16 cellular contexts compared by ENCODE assay signal in the genomic region with DNA sequence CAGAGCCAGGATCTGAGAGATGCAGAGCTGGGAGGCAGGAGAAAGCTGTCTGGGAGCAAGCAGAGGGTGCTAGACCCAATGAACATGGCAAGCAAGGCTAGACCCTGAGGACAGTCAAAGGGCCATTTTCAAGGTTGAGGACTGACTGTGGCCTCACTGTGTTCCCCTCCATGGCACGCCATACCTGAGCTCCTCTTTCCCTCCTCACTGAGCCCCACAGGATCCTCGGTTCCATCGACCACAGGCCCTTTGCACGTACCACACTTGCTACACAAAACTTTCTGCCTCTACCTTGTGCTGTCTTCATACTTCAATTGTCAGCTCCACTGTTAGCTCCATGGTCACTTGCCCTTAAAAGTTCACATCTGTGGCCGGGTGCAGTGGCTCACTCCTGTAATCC. TPM values are rescaled to one million over a fixed set of nuclear protein-coding genes. Genes with fewer than 3 reads are reported as not detected.
DNase-seq lines count a peak whose midpoint lies in the region; TF ChIP-seq lines count a peak whose summit lies in the region.
"Had no signal": no experiment of that assay in that cellular context is flagged by ENCODE, and none has a peak within 500 bp of the region (broad histone marks: within the 10 kb centered on the region; RNA-seq: fewer than 3 reads in every experiment).

No MANE protein-coding gene starts in this region.

- no peaks in the 10 kb centered on the region for H3K9me3 Mint-ChIP-seq in Caco-2 (ENCODE audit: unreplicated experiment)
- no peaks in the 10 kb centered on the region for H3K9me3 Mint-ChIP-seq in endodermal cell
- no peaks in the 10 kb centered on the region for H3K9me3 Mint-ChIP-seq in osteocyte (ENCODE audit: unreplicated experiment)
- H3K9me3 Mint-ChIP-seq: CD8-positive, alpha-beta T cell; IgD-negative memory B cell had no signal

- TF ChIP-seq POLR2A in uterus (IDR thresholded peaks at IDR 0.05), result no peak

- peak overlapping the region; percentile 40 for H3K27ac ChIP-seq in KOPT-K1 (ENCODE audit: low read depth, low read length, poor library complexity, severe bottlenecking)
- no peak overlapping the region for H3K27ac ChIP-seq in endodermal cell (ENCODE audit: low read depth, low read length)
- no peak overlapping the region for H3K27ac ChIP-seq in coronary artery
- no peak overlapping the region for H3K27ac ChIP-seq in uterus
- H3K27ac ChIP-seq: BLaER1 treated with 17β-estradiol and CSF1 and Interleukin-3, amounts not matched to agents 10 nM and 100 nM; GM23248 had no signal

- no peak overlapping the region for H3K9ac ChIP-seq in endodermal cell (ENCODE audit: extremely low read depth, low read length, poor library complexity, severe bottlenecking)
- H3K9ac ChIP-seq: BLaER1 treated with 17β-estradiol and CSF1 and Interleukin-3, amounts not matched to agents 10 nM and 100 nM; GM23248 had no signal

- H3K27me3 Mint-ChIP-seq in Caco-2 (ENCODE audit: insufficient read depth, unreplicated experiment) (no peaks in the 10 kb centered on the region), endodermal cell (ENCODE audit: insufficient read depth) (no peaks in the 10 kb centered on the region), osteocyte (ENCODE audit: unreplicated experiment) (no peaks in the 10 kb centered on the region)
- H3K27me3 Mint-ChIP-seq: IgD-negative memory B cell had no signal

- CTCF ChIA-PET in Caco-2 (lab: Charles Lee), result no interaction called here

- no peak for TF ChIP-seq CTCF in Caco-2 (IDR thresholded peaks at IDR 0.05; ENCODE audit: insufficient read depth in 1 of 2, low read depth in 1 of 2, low read length in 1 of 2, severe bottlenecking in 1 of 2, unreplicated experiment in 1 of 2)
- TF ChIP-seq CTCF in endodermal cell (conservative IDR thresholded peaks at IDR 0.05), result no peak
- no peak for TF ChIP-seq CTCF in osteocyte (IDR thresholded peaks at IDR 0.05)
- no peak for TF ChIP-seq CTCF in coronary artery (IDR thresholded peaks at IDR 0.05)
- no peak for TF ChIP-seq CTCF in uterus (IDR thresholded peaks at IDR 0.05)

- BruUV-seq in Caco-2 (replicated peaks; lab: Mats Ljungman, UMichigan), result no TSS peak

- no peaks in the 10 kb centered on the region for H3K4me1 Mint-ChIP-seq in Caco-2 (ENCODE audit: low read depth, unreplicated experiment)
- no peaks in the 10 kb centered on the region for H3K4me1 Mint-ChIP-seq in endodermal cell
- H3K4me1 Mint-ChIP-seq in osteocyte (ENCODE audit: unreplicated experiment), result no peaks in the 10 kb centered on the region
- H3K4me1 Mint-ChIP-seq: IgD-negative memory B cell had no signal

- DNase-seq in Caco-2, result no peak
- DNase-seq in endodermal cell, result peak; percentile 21
- peak; percentile 64 for DNase-seq in osteocyte (ENCODE audit: extremely low spot score, unreplicated experiment)
- DNase-seq in coronary artery (ENCODE audit: low spot score), result no peak
- no peak for DNase-seq in uterus
- no peak for DNase-seq in epidermal melanocyte (ENCODE audit: insufficient read length, low spot score)
- DNase-seq in HCEC 1CT, result no peak
- DNase-seq: 8988T; CD8-positive, alpha-beta T cell; DMS 273 treated with DMSO at 0.1 percent for 48 hours; DMS53; GDM1; GM23248 had no signal

- H3K4me3 Mint-ChIP-seq in Caco-2 (ENCODE audit: unreplicated experiment) (no peak overlapping the region), endodermal cell (no peak overlapping the region), osteocyte (ENCODE audit: unreplicated experiment) (no peak overlapping the region)
- H3K4me3 Mint-ChIP-seq: CD8-positive, alpha-beta T cell had no signal

- POLR2A ChIA-PET in Caco-2 (lab: Charles Lee), result no interaction called here

- H3K4me3 ChIP-seq in Caco-2 (ENCODE audit: low read depth, low read length) (no peak overlapping the region), endodermal cell (ENCODE audit: low read length) (no peak overlapping the region), coronary artery (no peak overlapping the region), uterus (no peak overlapping the region)
- H3K4me3 ChIP-seq: BLaER1 treated with 17β-estradiol and CSF1 and Interleukin-3, amounts not matched to agents 10 nM and 100 nM; GM23248 had no signal

- intact Hi-C loops in Caco-2 (cut with micrococcal nuclease; ENCODE audit: unreplicated experiment) (no loop called here), uterus (cut with DNase I; ENCODE audit: low total_unique reads) (no loop called here)

- H3K36me3 ChIP-seq in Caco-2 (ENCODE audit: control insufficient read depth, insufficient read depth, low read length) (no peaks in the 10 kb centered on the region; the same call in 1 of the 2 replicates), KOPT-K1 (ENCODE audit: insufficient read depth, low read length) (peaks cover 15% of the 10 kb centered on the region), endodermal cell (ENCODE audit: control insufficient read depth, insufficient read depth, low read length) (peaks cover 24% of the 10 kb centered on the region), uterus (no peaks in the 10 kb centered on the region)

- H3K9me3 ChIP-seq in Caco-2, result no peaks in the 10 kb centered on the region
- H3K9me3 ChIP-seq in KOPT-K1 (ENCODE audit: insufficient read depth, low read length, poor library complexity, severe bottlenecking), result no peaks in the 10 kb centered on the region
- peaks cover 6% of the 10 kb centered on the region for H3K9me3 ChIP-seq in endodermal cell (ENCODE audit: control insufficient read depth, low read length)
- no peaks in the 10 kb centered on the region for H3K9me3 ChIP-seq in uterus
- H3K9me3 ChIP-seq: BLaER1 treated with 17β-estradiol and CSF1 and Interleukin-3, amounts not matched to agents 10 nM and 100 nM had no signal

- no peaks in the 10 kb centered on the region for H3K4me1 ChIP-seq in Caco-2
- no peaks in the 10 kb centered on the region for H3K4me1 ChIP-seq in endodermal cell (ENCODE audit: control insufficient read depth, insufficient read depth, low read length)
- no peaks in the 10 kb centered on the region for H3K4me1 ChIP-seq in uterus

- H3K27me3 ChIP-seq in Caco-2 (replicated peaks; ENCODE audit: control insufficient read depth, insufficient read depth, low read length) (no peaks in the 10 kb centered on the region), endodermal cell (ENCODE audit: control insufficient read depth, insufficient read depth, low read length, poor library complexity, severe bottlenecking) (no peaks in the 10 kb centered on the region), uterus (no peaks in the 10 kb centered on the region)
- H3K27me3 ChIP-seq: BLaER1 treated with 17β-estradiol and CSF1 and Interleukin-3, amounts not matched to agents 10 nM and 100 nM had no signal

- H3K27ac Mint-ChIP-seq in Caco-2 (ENCODE audit: unreplicated experiment) (peak overlapping the region; percentile 34), endodermal cell (no peak overlapping the region), osteocyte (ENCODE audit: unreplicated experiment) (no peak overlapping the region)
- H3K27ac Mint-ChIP-seq: CD8-positive, alpha-beta T cell had no signal

- H3K36me3 Mint-ChIP-seq in Caco-2 (ENCODE audit: insufficient read depth, unreplicated experiment) (peaks cover 20% of the 10 kb centered on the region), endodermal cell (ENCODE audit: low read depth) (peaks cover 58% of the 10 kb centered on the region), osteocyte (ENCODE audit: unreplicated experiment) (no peaks in the 10 kb centered on the region)

- WGBS in endodermal cell (ENCODE audit: insufficient coverage in 1 of 2, insufficient read length in 1 of 2), 2 experiments, result 50 to 59% methylated on average over 4 to 5 of the region's 5 CpGs

RNA-seq across cellular contexts. Expression of gene CD99, which starts 45.5 kb away (rescaled TPM):
- total RNA-seq in Caco-2 (2022) (362 and 407 TPM in 2 replicates), endodermal cell (100 to 1,000 TPM; 314 to 397 TPM), osteocyte (621 and 679 TPM in 2 replicates), uterus (100 to 1,000 TPM in 3 of 4 donors, 10 to 100 TPM in 1; 81.9 to 329 (median 202) TPM)
- 226 TPM for polyA plus RNA-seq in endodermal cell (2013, experiment 1 of 2)
- 207 TPM for polyA plus RNA-seq in endodermal cell (2013, experiment 2 of 2)

Comparison
In these comparisons a context has a peak if more than half of its experiments do, and no peak if none do; other contexts are left out.
1. DNase-seq: peak in endodermal cell (single experiment) and osteocyte (single experiment); none in Caco-2 (0 of 2), coronary artery (single experiment), uterus (0 of 2), epidermal melanocyte (single experiment) and HCEC 1CT (single experiment).